ENCODE assay signal across 17 cellular contexts in the genomic region with DNA sequence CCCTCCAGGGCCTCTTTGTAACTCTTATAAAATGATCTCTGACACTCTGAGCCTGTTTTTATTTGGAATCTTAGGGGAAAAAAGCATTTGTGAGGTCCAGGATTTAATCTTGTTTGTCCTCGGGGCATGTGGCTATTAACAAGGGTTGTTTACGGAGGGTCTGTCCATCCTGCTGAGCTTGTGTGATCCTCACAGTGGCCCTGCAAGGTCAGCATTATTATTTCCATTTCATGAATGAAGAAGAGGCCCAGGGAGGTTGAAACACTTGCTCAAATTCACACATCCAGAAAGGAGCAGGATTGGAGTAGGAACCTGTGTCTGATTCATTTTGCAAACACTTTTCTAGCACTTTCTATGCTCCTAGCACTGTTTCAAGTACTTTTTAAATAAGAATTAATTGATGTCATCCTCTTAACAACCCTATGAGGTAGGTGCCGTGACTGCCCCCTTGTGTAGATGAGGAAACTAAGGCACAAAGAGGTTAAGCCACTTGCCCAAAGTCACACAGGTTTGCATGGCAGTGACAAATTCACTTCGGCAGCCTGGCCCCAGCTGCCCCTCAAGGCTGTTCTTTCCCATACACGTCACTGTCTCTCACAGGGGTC.
DNase-seq lines count a peak whose midpoint lies in the region; ATAC-seq and TF ChIP-seq lines count a peak whose summit lies in the region.
"Had no signal": no experiment of that assay in that cellular context is flagged by ENCODE, and none has a peak within 500 bp of the region (broad histone marks: within the 10 kb centered on the region; RNA-seq: fewer than 3 reads in every experiment).

No MANE protein-coding gene starts in this region.

- peaks cover 1% of the 10 kb centered on the region for H3K36me3 Mint-ChIP-seq in brain
- H3K36me3 Mint-ChIP-seq in neural progenitor cell = no peaks in the 10 kb centered on the region
- H3K36me3 Mint-ChIP-seq in activated T-cell treated with anti-CD3 and anti-CD28 coated beads, Interleukin-2, amount 50 U/mL, for 72 hours (ENCODE audit: insufficient read depth in 2 of 2) = no peaks in the 10 kb centered on the region
- H3K36me3 Mint-ChIP-seq: CD8-positive, alpha-beta T cell; T-cell had no signal

- H3K79me2 ChIP-seq in Karpas-422 (ENCODE audit: low read length) (no peaks in the 10 kb centered on the region), neural progenitor cell (ENCODE audit: low read depth) (no peaks in the 10 kb centered on the region)

- H3K9me3 ChIP-seq in Karpas-422 (ENCODE audit: low read length) = no peaks in the 10 kb centered on the region
- H3K9me3 ChIP-seq in neural progenitor cell (ENCODE audit: low read depth) = no peaks in the 10 kb centered on the region

- no peak for TF ChIP-seq CTCF in brain (conservative IDR thresholded peaks at IDR 0.05)
- TF ChIP-seq CTCF in neural progenitor cell (IDR thresholded peaks at IDR 0.05) = peak; percentile 50

- H3K27me3 Mint-ChIP-seq in brain (peaks cover 4% of the 10 kb centered on the region), neural progenitor cell (ENCODE audit: insufficient read depth, low read depth) (peaks cover 6% of the 10 kb centered on the region)
- H3K27me3 Mint-ChIP-seq in activated T-cell treated with anti-CD3 and anti-CD28 coated beads, Interleukin-2, amount 50 U/mL, for 72 hours (ENCODE audit: low read depth) = peaks cover 21% of the 10 kb centered on the region

- H3K4me2 ChIP-seq in Karpas-422 (ENCODE audit: low read depth, low read length, poor library complexity, severe bottlenecking) = no peak overlapping the region
- H3K4me2 ChIP-seq in neural progenitor cell = peak overlapping the region; percentile 35

- DNase-seq in NCI-H510A treated with DMSO at 0.1 percent for 48 hours (lab: John Stamatoyannopoulos, UW) (peak; percentile 6), NCI-H510A (lab: John Stamatoyannopoulos, UW) (no peak), Karpas-422 (peak; percentile 71), neural progenitor cell (ENCODE audit: low spot score) (peak; percentile 45)
- no peak for DNase-seq in stimulated activated CD4-positive, alpha-beta T cell treated with anti-CD3 and anti-CD28 coated beads, Interleukin-15, amount 100 ng/mL, for 24 hours
- no peak for DNase-seq in activated T-cell treated with anti-CD3 and anti-CD28 coated beads, Interleukin-2, amount 50 U/mL, for 72 hours
- DNase-seq: activated CD4-positive, CD25-positive, alpha-beta regulatory T cell; CD8-positive, alpha-beta T cell; HCEC 1CT; mesenchymal stem cell; NCI-H2081 treated with DMSO at 0.1 percent for 48 hours; nephron progenitor cell; NK-92 treated with Interleukin-12 subunit alpha and Interleukin-12 subunit beta, amount 100 ng/mL, for 24 hours; retina; T-cell had no signal

- no peaks in the 10 kb centered on the region for H3K9me2 ChIP-seq in Karpas-422 (replicated peaks; ENCODE audit: insufficient read depth, low read length)

- H3K36me3 ChIP-seq in Karpas-422 (ENCODE audit: insufficient read depth, low read length) (no peaks in the 10 kb centered on the region), neural progenitor cell (no peaks in the 10 kb centered on the region)

- H3K4me3 Mint-ChIP-seq in brain (no peak overlapping the region), neural progenitor cell (no peak overlapping the region)
- no peak overlapping the region for H3K4me3 Mint-ChIP-seq in activated T-cell treated with anti-CD3 and anti-CD28 coated beads, Interleukin-2, amount 50 U/mL, for 72 hours
- H3K4me3 Mint-ChIP-seq: CD8-positive, alpha-beta T cell; nephron progenitor cell; T-cell had no signal

- H3K4me3 ChIP-seq in Karpas-422 (ENCODE audit: low read length) (no peak overlapping the region), neural progenitor cell (no peak overlapping the region)

- H3K9me3 Mint-ChIP-seq in brain = peaks cover 8 to 20% (median 11%) of the 10 kb centered on the region in 5 experiments
- peaks cover 13% of the 10 kb centered on the region for H3K9me3 Mint-ChIP-seq in neural progenitor cell
- H3K9me3 Mint-ChIP-seq in activated T-cell treated with anti-CD3 and anti-CD28 coated beads, Interleukin-2, amount 50 U/mL, for 72 hours = no peaks in the 10 kb centered on the region
- H3K9me3 Mint-ChIP-seq: CD8-positive, alpha-beta T cell; T-cell had no signal

- H3K27me3 ChIP-seq in Karpas-422 (ENCODE audit: low read length) (no peaks in the 10 kb centered on the region), neural progenitor cell (peaks cover 42% of the 10 kb centered on the region)

- ATAC-seq in activated T-cell treated with anti-CD3 and anti-CD28 coated beads, Interleukin-2, amount 50 U/mL, for 72 hours (replicated peaks in 1 of 2) = no peak
- ATAC-seq in GM21447 (IDR thresholded peaks at IDR 0.05; ENCODE audit: unreplicated experiment) = no peak
- ATAC-seq: CD8-positive, alpha-beta T cell; T-cell had no signal

- no peak overlapping the region for H2AFZ ChIP-seq in Karpas-422 (ENCODE audit: low read length)
- no peak overlapping the region for H2AFZ ChIP-seq in neural progenitor cell (replicated peaks)

- peaks cover 43% of the 10 kb centered on the region for H3K4me1 Mint-ChIP-seq in brain
- H3K4me1 Mint-ChIP-seq in neural progenitor cell = peaks cover 33% of the 10 kb centered on the region
- H3K4me1 Mint-ChIP-seq in activated T-cell treated with anti-CD3 and anti-CD28 coated beads, Interleukin-2, amount 50 U/mL, for 72 hours (ENCODE audit: low read depth) = no peaks in the 10 kb centered on the region
- H3K4me1 Mint-ChIP-seq: nephron progenitor cell, T-cell had no signal

- H3F3A ChIP-seq in neural progenitor cell (ENCODE audit: low read depth) = no peaks in the 10 kb centered on the region

- no peak overlapping the region for H3K27ac ChIP-seq in Karpas-422 (ENCODE audit: low read length)
- no peak overlapping the region for H3K27ac ChIP-seq in neural progenitor cell

- no peaks in the 10 kb centered on the region for H4K20me1 ChIP-seq in Karpas-422 (ENCODE audit: insufficient read depth, low read depth, low read length)
- no peaks in the 10 kb centered on the region for H4K20me1 ChIP-seq in neural progenitor cell (ENCODE audit: low read depth)

- H3K9ac ChIP-seq in Karpas-422 (ENCODE audit: low read length) (no peak overlapping the region), neural progenitor cell (no peak overlapping the region)

- peak overlapping the region; percentile 48 to 95 (median 94) for H3K27ac Mint-ChIP-seq in brain
- no peak overlapping the region for H3K27ac Mint-ChIP-seq in neural progenitor cell
- no peak overlapping the region for H3K27ac Mint-ChIP-seq in activated T-cell treated with anti-CD3 and anti-CD28 coated beads, Interleukin-2, amount 50 U/mL, for 72 hours
- H3K27ac Mint-ChIP-seq: CD8-positive, alpha-beta T cell; T-cell had no signal

- H3K4me1 ChIP-seq in Karpas-422 (ENCODE audit: low read length) (no peaks in the 10 kb centered on the region), neural progenitor cell (peaks cover 7% of the 10 kb centered on the region)

Comparison
In these comparisons a context has a peak if more than half of its experiments do, and no peak if none do; other contexts are left out.
1. DNase-seq: peak in NCI-H510A treated with DMSO at 0.1 percent for 48 hours (single experiment), Karpas-422 (single experiment) and neural progenitor cell (single experiment); none in NCI-H510A (single experiment), stimulated activated CD4-positive, alpha-beta T cell treated with anti-CD3 and anti-CD28 coated beads, Interleukin-15, amount 100 ng/mL, for 24 hours (single experiment) and activated T-cell treated with anti-CD3 and anti-CD28 coated beads, Interleukin-2, amount 50 U/mL, for 72 hours (0 of 2).
2. H3K27ac Mint-ChIP-seq: peak in brain (5 of 5); none in neural progenitor cell (single experiment) and activated T-cell treated with anti-CD3 and anti-CD28 coated beads, Interleukin-2, amount 50 U/mL, for 72 hours (single experiment).